9 cellular contexts compared by ENCODE assay signal in genomic region chr5:103211858-103212500, GRCh38. TPM values are rescaled to one million over a fixed set of nuclear protein-coding genes. Genes with fewer than 3 reads are reported as not detected.
DNase-seq lines count a peak whose midpoint lies in the region; ATAC-seq, FAIRE-seq and TF ChIP-seq lines count a peak whose summit lies in the region.
"Had no signal": no experiment of that assay in that cellular context is flagged by ENCODE, and none has a peak within 500 bp of the region (broad histone marks: within the 10 kb centered on the region; RNA-seq: fewer than 3 reads in every experiment).

No MANE protein-coding gene starts in this region.

- no peak for TF ChIP-seq RAD21 in HepG2 (CRISPR knock-in tag; IDR thresholded peaks at IDR 0.05)

- no peak overlapping the region for H3K4me2 ChIP-seq in HepG2 (ENCODE audit: low read depth, low read length)

- H3K36me3 ChIP-seq in subcutaneous abdominal adipose tissue (ENCODE audit: control insufficient read depth in 5 of 5, insufficient read depth in 5 of 5, low read length in 5 of 5) = peaks cover 0 to 6% (median 0%) of the 10 kb centered on the region in 5 donors
- no peaks in the 10 kb centered on the region for H3K36me3 ChIP-seq in HepG2 (replicated peaks in 1 of 2; ENCODE audit: control insufficient read depth in 1 of 2, insufficient read depth in 2 of 2, low read length in 2 of 2)

- H3K4me1 Mint-ChIP-seq in activated naive CD8-positive, alpha-beta T cell (ENCODE audit: low read depth) = peaks cover 18% of the 10 kb centered on the region
- H3K4me1 Mint-ChIP-seq in activated naive CD8-positive, alpha-beta T cell treated with anti-CD3 and anti-CD28 coated beads for 36 hours = peaks cover 26% of the 10 kb centered on the region
- H3K4me1 Mint-ChIP-seq in HFFc6 (ENCODE audit: low read depth) = peaks cover 50% of the 10 kb centered on the region

- no peaks in the 10 kb centered on the region for H3K79me2 ChIP-seq in HepG2 (ENCODE audit: insufficient read depth, low read length)

- no peaks in the 10 kb centered on the region for H4K20me1 ChIP-seq in HepG2 (ENCODE audit: insufficient read depth, low read length)

- peak overlapping the region in 3 of 5 donors; percentile 0 to 34 (median 9) for H3K4me3 ChIP-seq in subcutaneous abdominal adipose tissue (ENCODE audit: low read depth in 1 of 5, low read length in 5 of 5)
- H3K4me3 ChIP-seq in HepG2 (replicated peaks in 1 of 3; ENCODE audit: insufficient read depth in 1 of 3, low read depth in 2 of 3, low read length in 3 of 3) = no peak overlapping the region

- ATAC-seq in HG02852 (IDR thresholded peaks at IDR 0.05; ENCODE audit: unreplicated experiment) = peak; percentile 79
- no peak for ATAC-seq in HepG2

- no peak overlapping the region for H2AFZ ChIP-seq in HepG2 (ENCODE audit: low read length)

- no peak for FAIRE-seq in HepG2 (lab: Jason Lieb, UNC)
- FAIRE-seq: astrocyte had no signal

- TF ChIP-seq CTCF in HFFc6 (IDR thresholded peaks at IDR 0.05) (no peak), HepG2 (CRISPR knock-in tag; IDR thresholded peaks at IDR 0.05) (no peak)

- intact Hi-C loops in HepG2 (cut with micrococcal nuclease; ENCODE audit: unreplicated experiment) = no loop called here

- CTCF ChIA-PET in HepG2 (lab: Yijun Ruan, JAX; ENCODE audit: low intra/inter-chr PET ratio, low total read pairs) = no interaction called here

- TF ChIP-seq EP300 in HepG2 (IDR thresholded peaks at IDR 0.05; ENCODE audit: low read depth in 2 of 2, low read length in 2 of 2) (no peak), HepG2 (CRISPR knock-in tag; IDR thresholded peaks at IDR 0.05; ENCODE audit: borderline replicate concordance) (no peak)

- in situ Hi-C loops in SK-MEL-5 (cut with HindIII; ENCODE audit: low pct_unique_long_range_greater_than_20kb, low sequenced_read_pairs) (no loop called here), HepG2 (cut with HindIII; ENCODE audit: extremely low pct_ligation_motif_present, low pct_unique_long_range_greater_than_20kb) (no loop called here)

- WGBS in HepG2 (ENCODE audit: low lambda C conversion rate) = 95% methylated on average over 2 of the region's 2 CpGs

- no peak overlapping the region for H3K4me3 Mint-ChIP-seq in activated naive CD8-positive, alpha-beta T cell
- H3K4me3 Mint-ChIP-seq in activated naive CD8-positive, alpha-beta T cell treated with anti-CD3 and anti-CD28 coated beads for 36 hours = no peak overlapping the region
- no peak overlapping the region for H3K4me3 Mint-ChIP-seq in HFFc6

- H3K9ac ChIP-seq in subcutaneous abdominal adipose tissue (ENCODE audit: low read length in 5 of 5) (peak overlapping the region in 1 of 5 donors; percentile 11), HepG2 (ENCODE audit: insufficient read depth, low read depth, low read length) (no peak overlapping the region)

- peaks cover 11% of the 10 kb centered on the region for H3K36me3 Mint-ChIP-seq in activated naive CD8-positive, alpha-beta T cell
- H3K36me3 Mint-ChIP-seq in activated naive CD8-positive, alpha-beta T cell treated with anti-CD3 and anti-CD28 coated beads for 36 hours = peaks cover 6% of the 10 kb centered on the region
- H3K36me3 Mint-ChIP-seq in HFFc6 (ENCODE audit: low read depth) = peaks cover 8% of the 10 kb centered on the region; the same call in 1 of the 2 replicates

- H3K27ac Mint-ChIP-seq in activated naive CD8-positive, alpha-beta T cell = peak overlapping the region; percentile 24
- H3K27ac Mint-ChIP-seq in activated naive CD8-positive, alpha-beta T cell treated with anti-CD3 and anti-CD28 coated beads for 36 hours = no peak overlapping the region
- H3K27ac Mint-ChIP-seq in HFFc6 = no peak overlapping the region

- H3K27me3 ChIP-seq in subcutaneous abdominal adipose tissue (ENCODE audit: control insufficient read depth in 5 of 5, insufficient read depth in 4 of 5, low read length in 5 of 5) (no peaks in the 10 kb centered on the region), HepG2 (ENCODE audit: control insufficient read depth in 1 of 2, insufficient read depth in 2 of 2, low read length in 2 of 2) (no peaks in the 10 kb centered on the region; a peak in 1 of 5 replicates)

- DNase-seq in activated naive CD8-positive, alpha-beta T cell treated with anti-CD3 and anti-CD28 coated beads for 36 hours = no peak
- DNase-seq in SK-MEL-5 (ENCODE audit: low read depth, low spot score) (peak; percentile 46), HFFc6 (no peak), erythroblast (lab: John Stamatoyannopoulos, UW) (no peak), HepG2 (ENCODE audit: low spot score) (no peak)

- POLR2A ChIA-PET in HepG2 (lab: Yijun Ruan, JAX) = no interaction called here

- no peaks in the 10 kb centered on the region for H3K27me3 Mint-ChIP-seq in activated naive CD8-positive, alpha-beta T cell
- H3K27me3 Mint-ChIP-seq in activated naive CD8-positive, alpha-beta T cell treated with anti-CD3 and anti-CD28 coated beads for 36 hours = no peaks in the 10 kb centered on the region
- H3K27me3 Mint-ChIP-seq in HFFc6 (ENCODE audit: insufficient read depth) = peaks cover 3% of the 10 kb centered on the region; the same call in 1 of the 2 replicates

- H3K9me3 ChIP-seq in subcutaneous abdominal adipose tissue (ENCODE audit: control insufficient read depth in 5 of 5, low read length in 5 of 5) (no peaks in the 10 kb centered on the region), HepG2 (ENCODE audit: low read length) (no peaks in the 10 kb centered on the region)

- no peak for TF ChIP-seq POLR2A in erythroblast (IDR thresholded peaks at IDR 0.05; ENCODE audit: low read length)
- TF ChIP-seq POLR2A in HepG2 (IDR thresholded peaks at IDR 0.05; ENCODE audit: insufficient read depth in 1 of 2, low read depth in 2 of 2, low read length in 2 of 2) = no peak

- no peak overlapping the region for H3K27ac ChIP-seq in subcutaneous abdominal adipose tissue (ENCODE audit: low read depth, low read length)
- H3K27ac ChIP-seq in HepG2 (ENCODE audit: extremely low read length, insufficient read depth, low read length) = no peak overlapping the region

- peaks cover 0 to 10% (median 0%) of the 10 kb centered on the region in 5 donors for H3K4me1 ChIP-seq in subcutaneous abdominal adipose tissue (ENCODE audit: control insufficient read depth in 5 of 5, insufficient read depth in 5 of 5, low read length in 5 of 5)
- H3K4me1 ChIP-seq in HepG2 (ENCODE audit: insufficient read depth, low read length) = no peaks in the 10 kb centered on the region

- H3K9me3 Mint-ChIP-seq in activated naive CD8-positive, alpha-beta T cell (ENCODE audit: low read depth) = no peaks in the 10 kb centered on the region
- H3K9me3 Mint-ChIP-seq in activated naive CD8-positive, alpha-beta T cell treated with anti-CD3 and anti-CD28 coated beads for 36 hours = no peaks in the 10 kb centered on the region
- H3K9me3 Mint-ChIP-seq in HFFc6 = no peaks in the 10 kb centered on the region

- BruUV-seq in HepG2 (replicated peaks; lab: Mats Ljungman, UMichigan) = no TSS peak

TF ChIP-seq in HepG2, 621 proteins besides CTCF, POLR2A, EP300 and RAD21 (continues in another document):
- no peak for TF ChIP-seq ZNF567 (CRISPR knock-in tag; IDR thresholded peaks at IDR 0.05; ENCODE audit: borderline replicate concordance)
- no peak for TF ChIP-seq GPN1 (CRISPR knock-in tag; IDR thresholded peaks at IDR 0.05; ENCODE audit: borderline replicate concordance)
- no peak for TF ChIP-seq ZFP1 (CRISPR knock-in tag; IDR thresholded peaks at IDR 0.05)
- no peak for TF ChIP-seq ZNF670 (CRISPR knock-in tag; IDR thresholded peaks at IDR 0.05; ENCODE audit: borderline replicate concordance)
- TF ChIP-seq ZNF713 (CRISPR knock-in tag; IDR thresholded peaks at IDR 0.05) = no peak
- TF ChIP-seq ADNP (CRISPR knock-in tag; IDR thresholded peaks at IDR 0.05) = no peak
- no peak for TF ChIP-seq CBX1 (IDR thresholded peaks at IDR 0.05; ENCODE audit: low read depth)

RNA-seq across cellular contexts. Expression of gene MACIR, which starts 46.6 kb away (rescaled TPM):
- 1 to 10 TPM; 7.9 to 8.0 TPM for total RNA-seq in activated naive CD8-positive, alpha-beta T cell treated with anti-CD3 and anti-CD28 coated beads for 36 hours
- total RNA-seq in SK-MEL-5 (2014; rRNA removed; shearing (Covaris generic)) = 21.7 and 26.0 TPM in 2 replicates
- polyA plus RNA-seq in SK-MEL-5 (2015; cell fraction: cytosol; rRNA removed) = 20.6 and 23.1 TPM in 2 replicates
- 80.2 and 85.3 TPM in 2 replicates for polyA plus RNA-seq in SK-MEL-5 (2015; cell fraction: nucleus; rRNA removed)
- 100 to 1,000 TPM in 3 of 6 experiments, 10 to 100 TPM in 3; 80.7 to 110 (median 97.9) TPM for total RNA-seq in HFFc6 (2021; fragmentation: NEBNext Ultra II Directional; extraction: Animal tissue kit (Norgen Biotek cat#: 25700))
- total RNA-seq in HepG2 (2016; rRNA removed; fragmentation: Illumina TruSeq; extraction: Trizol) = 4.4 and 5.5 TPM in 2 replicates
- 1.5 and 1.7 TPM in 2 replicates for total RNA-seq in HepG2 (2016; cell fraction: cytosol; rRNA removed; fragmentation: Illumina TruSeq; extraction: Trizol; ENCODE audit: low read depth)
- total RNA-seq in HepG2 (2016; cell fraction: insoluble cytoplasmic fraction; rRNA removed; fragmentation: Illumina TruSeq; extraction: Trizol) = 4.0 and 5.9 TPM in 2 replicates
- total RNA-seq in HepG2 (2016; cell fraction: membrane; rRNA removed; fragmentation: Illumina TruSeq; extraction: Trizol) = 4.6 and 4.8 TPM in 2 replicates
- 2.2 and 2.6 TPM in 2 replicates for total RNA-seq in HepG2 (2016; cell fraction: nucleus; rRNA removed; fragmentation: Illumina TruSeq; extraction: Trizol)
- 2.2 and 2.4 TPM in 2 replicates for polyA plus RNA-seq in HepG2 (2011; rRNA removed)
- 1.3 TPM in 2 replicates for polyA plus RNA-seq in HepG2 (2011; cell fraction: cytosol; rRNA removed)
- polyA plus RNA-seq in HepG2 (2011; cell fraction: nucleus; rRNA removed) = 1.0 and 1.5 TPM in 2 replicates
- polyA plus RNA-seq in HepG2 (2012) = 1.9 and 2.3 TPM in 2 replicates
- polyA plus RNA-seq in HepG2 (2016; cell fraction: cytosol; fragmentation: Illumina TruSeq; extraction: Trizol; ENCODE audit: low read depth) = 1.0 and 1.7 TPM in 2 replicates
- polyA plus RNA-seq in HepG2 (2016; cell fraction: insoluble cytoplasmic fraction; fragmentation: Illumina TruSeq; extraction: Trizol; ENCODE audit: low read depth) = 4.9 and 5.7 TPM in 2 replicates
- 2.4 and 2.9 TPM in 2 replicates for polyA plus RNA-seq in HepG2 (2016; cell fraction: membrane; fragmentation: Illumina TruSeq; extraction: Trizol; ENCODE audit: low read depth)
- 4.8 and 6.3 TPM in 2 replicates for polyA plus RNA-seq in HepG2 (2016; cell fraction: nucleus; fragmentation: Illumina TruSeq; extraction: Trizol; ENCODE audit: insufficient read depth, low read depth)
- polyA minus RNA-seq in HepG2 (2011; rRNA and poly(A)+ RNA removed; ENCODE audit: low replicate concordance) = 2.1 and 22.8 TPM in 2 replicates
- polyA minus RNA-seq in HepG2 (2011; cell fraction: cytosol; rRNA and poly(A)+ RNA removed) = 1.2 and 2.0 TPM in 2 replicates
- polyA minus RNA-seq in HepG2 (2011; cell fraction: nucleus; rRNA and poly(A)+ RNA removed) = 1.8 and 2.7 TPM in 2 replicates

Comparison
In these comparisons a context has a peak if more than half of its experiments do, and no peak if none do; other contexts are left out.
1. H3K4me3 ChIP-seq: peak in subcutaneous abdominal adipose tissue (3 of 5); none in HepG2 (0 of 3).